ENCODE assay signal across 1 cellular context in genomic region chr3:48662753-48663488, GRCh38.
TF ChIP-seq lines count a peak whose summit lies in the region.

A gene with protein sequence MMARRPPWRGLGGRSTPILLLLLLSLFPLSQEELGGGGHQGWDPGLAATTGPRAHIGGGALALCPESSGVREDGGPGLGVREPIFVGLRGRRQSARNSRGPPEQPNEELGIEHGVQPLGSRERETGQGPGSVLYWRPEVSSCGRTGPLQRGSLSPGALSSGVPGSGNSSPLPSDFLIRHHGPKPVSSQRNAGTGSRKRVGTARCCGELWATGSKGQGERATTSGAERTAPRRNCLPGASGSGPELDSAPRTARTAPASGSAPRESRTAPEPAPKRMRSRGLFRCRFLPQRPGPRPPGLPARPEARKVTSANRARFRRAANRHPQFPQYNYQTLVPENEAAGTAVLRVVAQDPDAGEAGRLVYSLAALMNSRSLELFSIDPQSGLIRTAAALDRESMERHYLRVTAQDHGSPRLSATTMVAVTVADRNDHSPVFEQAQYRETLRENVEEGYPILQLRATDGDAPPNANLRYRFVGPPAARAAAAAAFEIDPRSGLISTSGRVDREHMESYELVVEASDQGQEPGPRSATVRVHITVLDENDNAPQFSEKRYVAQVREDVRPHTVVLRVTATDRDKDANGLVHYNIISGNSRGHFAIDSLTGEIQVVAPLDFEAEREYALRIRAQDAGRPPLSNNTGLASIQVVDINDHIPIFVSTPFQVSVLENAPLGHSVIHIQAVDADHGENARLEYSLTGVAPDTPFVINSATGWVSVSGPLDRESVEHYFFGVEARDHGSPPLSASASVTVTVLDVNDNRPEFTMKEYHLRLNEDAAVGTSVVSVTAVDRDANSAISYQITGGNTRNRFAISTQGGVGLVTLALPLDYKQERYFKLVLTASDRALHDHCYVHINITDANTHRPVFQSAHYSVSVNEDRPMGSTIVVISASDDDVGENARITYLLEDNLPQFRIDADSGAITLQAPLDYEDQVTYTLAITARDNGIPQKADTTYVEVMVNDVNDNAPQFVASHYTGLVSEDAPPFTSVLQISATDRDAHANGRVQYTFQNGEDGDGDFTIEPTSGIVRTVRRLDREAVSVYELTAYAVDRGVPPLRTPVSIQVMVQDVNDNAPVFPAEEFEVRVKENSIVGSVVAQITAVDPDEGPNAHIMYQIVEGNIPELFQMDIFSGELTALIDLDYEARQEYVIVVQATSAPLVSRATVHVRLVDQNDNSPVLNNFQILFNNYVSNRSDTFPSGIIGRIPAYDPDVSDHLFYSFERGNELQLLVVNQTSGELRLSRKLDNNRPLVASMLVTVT (N-terminal part only) (minus strand): TSS chr3:48662886. CDS start chr3:48662634, 252 bp downstream.

TF ChIP-seq in WTC11, 78 proteins besides CTCF, POLR2A, EP300 and RAD21 (continued from another document):
- TF ChIP-seq, protein P1, sequence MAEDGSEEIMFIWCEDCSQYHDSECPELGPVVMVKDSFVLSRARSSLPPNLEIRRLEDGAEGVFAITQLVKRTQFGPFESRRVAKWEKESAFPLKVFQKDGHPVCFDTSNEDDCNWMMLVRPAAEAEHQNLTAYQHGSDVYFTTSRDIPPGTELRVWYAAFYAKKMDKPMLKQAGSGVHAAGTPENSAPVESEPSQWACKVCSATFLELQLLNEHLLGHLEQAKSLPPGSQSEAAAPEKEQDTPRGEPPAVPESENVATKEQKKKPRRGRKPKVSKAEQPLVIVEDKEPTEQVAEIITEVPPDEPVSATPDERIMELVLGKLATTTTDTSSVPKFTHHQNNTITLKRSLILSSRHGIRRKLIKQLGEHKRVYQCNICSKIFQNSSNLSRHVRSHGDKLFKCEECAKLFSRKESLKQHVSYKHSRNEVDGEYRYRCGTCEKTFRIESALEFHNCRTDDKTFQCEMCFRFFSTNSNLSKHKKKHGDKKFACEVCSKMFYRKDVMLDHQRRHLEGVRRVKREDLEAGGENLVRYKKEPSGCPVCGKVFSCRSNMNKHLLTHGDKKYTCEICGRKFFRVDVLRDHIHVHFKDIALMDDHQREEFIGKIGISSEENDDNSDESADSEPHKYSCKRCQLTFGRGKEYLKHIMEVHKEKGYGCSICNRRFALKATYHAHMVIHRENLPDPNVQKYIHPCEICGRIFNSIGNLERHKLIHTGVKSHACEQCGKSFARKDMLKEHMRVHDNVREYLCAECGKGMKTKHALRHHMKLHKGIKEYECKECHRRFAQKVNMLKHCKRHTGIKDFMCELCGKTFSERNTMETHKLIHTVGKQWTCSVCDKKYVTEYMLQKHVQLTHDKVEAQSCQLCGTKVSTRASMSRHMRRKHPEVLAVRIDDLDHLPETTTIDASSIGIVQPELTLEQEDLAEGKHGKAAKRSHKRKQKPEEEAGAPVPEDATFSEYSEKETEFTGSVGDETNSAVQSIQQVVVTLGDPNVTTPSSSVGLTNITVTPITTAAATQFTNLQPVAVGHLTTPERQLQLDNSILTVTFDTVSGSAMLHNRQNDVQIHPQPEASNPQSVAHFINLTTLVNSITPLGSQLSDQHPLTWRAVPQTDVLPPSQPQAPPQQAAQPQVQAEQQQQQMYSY (CRISPR knock-in tag; IDR thresholded peaks at IDR 0.05): no peak
- TF ChIP-seq KAT7 (CRISPR knock-in tag; IDR thresholded peaks at IDR 0.05; ENCODE audit: borderline replicate concordance) (0 out of 2 replicates have a peak, but pooled peaks have one; percentile 32), RELA (CRISPR knock-in tag; IDR thresholded peaks at IDR 0.05; ENCODE audit: borderline replicate concordance) (0 out of 2 replicates have a peak, but pooled peaks have one; percentile 17), NR3C1 (CRISPR knock-in tag; conservative IDR thresholded peaks at IDR 0.05; ENCODE audit: low read depth) (no peak), AFF4 (CRISPR knock-in tag; IDR thresholded peaks at IDR 0.05; ENCODE audit: borderline replicate concordance) (no peak), SMAD4 (CRISPR knock-in tag; IDR thresholded peaks at IDR 0.05) (no peak), HMGA2 (CRISPR knock-in tag; IDR thresholded peaks at IDR 0.05) (peak; percentile 4; the same call in 1 of the 2 replicates), OVOL2 (CRISPR knock-in tag; IDR thresholded peaks at IDR 0.05; ENCODE audit: borderline replicate concordance) (no peak), SMAD3 (CRISPR knock-in tag; IDR thresholded peaks at IDR 0.05; ENCODE audit: borderline replicate concordance) (no peak; the same call in 1 of the 2 replicates), JUN (CRISPR knock-in tag; IDR thresholded peaks at IDR 0.05) (no peak), ZSCAN18 (CRISPR knock-in tag; IDR thresholded peaks at IDR 0.05) (no peak), NFATC4 (CRISPR knock-in tag; IDR thresholded peaks at IDR 0.05) (no peak; the same call in 1 of the 2 replicates), JAZF1 (CRISPR knock-in tag; IDR thresholded peaks at IDR 0.05) (no peak), ZNF416 (CRISPR knock-in tag; IDR thresholded peaks at IDR 0.05) (no peak), FOXK1 (CRISPR knock-in tag; IDR thresholded peaks at IDR 0.05) (peak; percentile 65; the same call in 1 of the 2 replicates), E2F4 (CRISPR knock-in tag; IDR thresholded peaks at IDR 0.05; ENCODE audit: borderline replicate concordance, low read depth) (no peak; the same call in 1 of the 2 replicates), ERG (CRISPR knock-in tag; IDR thresholded peaks at IDR 0.05) (no peak; the same call in 1 of the 2 replicates), ZNF138 (CRISPR knock-in tag; conservative IDR thresholded peaks at IDR 0.05) (peak; percentile 58; the same call in 1 of the 2 replicates), FOXP1 (CRISPR knock-in tag; IDR thresholded peaks at IDR 0.05; ENCODE audit: borderline replicate concordance) (no peak), ZNF512 (CRISPR knock-in tag; IDR thresholded peaks at IDR 0.05; ENCODE audit: borderline replicate concordance) (no peak)
- TF ChIP-seq, protein P2, sequence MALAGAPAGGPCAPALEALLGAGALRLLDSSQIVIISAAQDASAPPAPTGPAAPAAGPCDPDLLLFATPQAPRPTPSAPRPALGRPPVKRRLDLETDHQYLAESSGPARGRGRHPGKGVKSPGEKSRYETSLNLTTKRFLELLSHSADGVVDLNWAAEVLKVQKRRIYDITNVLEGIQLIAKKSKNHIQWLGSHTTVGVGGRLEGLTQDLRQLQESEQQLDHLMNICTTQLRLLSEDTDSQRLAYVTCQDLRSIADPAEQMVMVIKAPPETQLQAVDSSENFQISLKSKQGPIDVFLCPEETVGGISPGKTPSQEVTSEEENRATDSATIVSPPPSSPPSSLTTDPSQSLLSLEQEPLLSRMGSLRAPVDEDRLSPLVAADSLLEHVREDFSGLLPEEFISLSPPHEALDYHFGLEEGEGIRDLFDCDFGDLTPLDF (CRISPR knock-in tag; IDR thresholded peaks at IDR 0.05): no peak
- TF ChIP-seq, protein P3, sequence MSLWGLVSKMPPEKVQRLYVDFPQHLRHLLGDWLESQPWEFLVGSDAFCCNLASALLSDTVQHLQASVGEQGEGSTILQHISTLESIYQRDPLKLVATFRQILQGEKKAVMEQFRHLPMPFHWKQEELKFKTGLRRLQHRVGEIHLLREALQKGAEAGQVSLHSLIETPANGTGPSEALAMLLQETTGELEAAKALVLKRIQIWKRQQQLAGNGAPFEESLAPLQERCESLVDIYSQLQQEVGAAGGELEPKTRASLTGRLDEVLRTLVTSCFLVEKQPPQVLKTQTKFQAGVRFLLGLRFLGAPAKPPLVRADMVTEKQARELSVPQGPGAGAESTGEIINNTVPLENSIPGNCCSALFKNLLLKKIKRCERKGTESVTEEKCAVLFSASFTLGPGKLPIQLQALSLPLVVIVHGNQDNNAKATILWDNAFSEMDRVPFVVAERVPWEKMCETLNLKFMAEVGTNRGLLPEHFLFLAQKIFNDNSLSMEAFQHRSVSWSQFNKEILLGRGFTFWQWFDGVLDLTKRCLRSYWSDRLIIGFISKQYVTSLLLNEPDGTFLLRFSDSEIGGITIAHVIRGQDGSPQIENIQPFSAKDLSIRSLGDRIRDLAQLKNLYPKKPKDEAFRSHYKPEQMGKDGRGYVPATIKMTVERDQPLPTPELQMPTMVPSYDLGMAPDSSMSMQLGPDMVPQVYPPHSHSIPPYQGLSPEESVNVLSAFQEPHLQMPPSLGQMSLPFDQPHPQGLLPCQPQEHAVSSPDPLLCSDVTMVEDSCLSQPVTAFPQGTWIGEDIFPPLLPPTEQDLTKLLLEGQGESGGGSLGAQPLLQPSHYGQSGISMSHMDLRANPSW (CRISPR knock-in tag; conservative IDR thresholded peaks at IDR 0.05; ENCODE audit: low read depth): no peak
- TF ChIP-seq, protein P4, sequence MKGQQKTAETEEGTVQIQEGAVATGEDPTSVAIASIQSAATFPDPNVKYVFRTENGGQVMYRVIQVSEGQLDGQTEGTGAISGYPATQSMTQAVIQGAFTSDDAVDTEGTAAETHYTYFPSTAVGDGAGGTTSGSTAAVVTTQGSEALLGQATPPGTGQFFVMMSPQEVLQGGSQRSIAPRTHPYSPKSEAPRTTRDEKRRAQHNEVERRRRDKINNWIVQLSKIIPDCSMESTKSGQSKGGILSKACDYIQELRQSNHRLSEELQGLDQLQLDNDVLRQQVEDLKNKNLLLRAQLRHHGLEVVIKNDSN (CRISPR knock-in tag; IDR thresholded peaks at IDR 0.05): no peak
- TF ChIP-seq, protein P5, sequence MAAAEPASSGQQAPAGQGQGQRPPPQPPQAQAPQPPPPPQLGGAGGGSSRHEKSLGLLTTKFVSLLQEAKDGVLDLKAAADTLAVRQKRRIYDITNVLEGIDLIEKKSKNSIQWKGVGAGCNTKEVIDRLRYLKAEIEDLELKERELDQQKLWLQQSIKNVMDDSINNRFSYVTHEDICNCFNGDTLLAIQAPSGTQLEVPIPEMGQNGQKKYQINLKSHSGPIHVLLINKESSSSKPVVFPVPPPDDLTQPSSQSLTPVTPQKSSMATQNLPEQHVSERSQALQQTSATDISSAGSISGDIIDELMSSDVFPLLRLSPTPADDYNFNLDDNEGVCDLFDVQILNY (CRISPR knock-in tag; IDR thresholded peaks at IDR 0.05): peak; percentile 73; the same call in 1 of the 2 replicates
